ENCODE assay signal across 9 cellular contexts in the genomic region with DNA sequence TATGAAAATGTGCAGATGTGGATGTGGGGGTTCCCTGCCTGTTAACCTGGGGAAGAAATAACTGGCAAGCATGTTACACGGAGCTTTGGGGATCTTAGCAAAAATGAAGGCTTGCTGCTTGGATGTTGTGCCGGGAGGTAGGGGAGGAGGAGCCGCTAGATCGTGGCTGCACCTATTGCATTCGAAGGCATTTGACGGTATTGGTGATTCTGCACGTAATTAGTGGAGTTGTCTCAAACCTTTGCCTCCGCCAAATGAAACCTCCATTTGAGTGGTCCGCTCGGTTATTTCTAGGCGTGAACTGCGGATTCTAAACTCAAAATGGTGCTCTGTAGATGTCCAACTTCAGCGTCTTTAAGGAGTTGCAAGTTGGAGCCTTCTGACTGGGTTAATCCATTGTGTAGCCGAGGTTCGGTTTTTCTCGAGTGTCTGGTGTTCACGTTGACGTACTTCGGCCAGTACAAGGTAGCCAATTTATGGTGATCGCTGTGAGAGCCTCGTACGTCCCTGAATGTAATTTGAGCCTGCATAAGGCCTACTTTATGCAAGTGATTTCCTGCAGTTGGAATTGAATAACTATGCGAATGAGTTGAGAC. TPM values are rescaled to one million over a fixed set of nuclear protein-coding genes. Genes with fewer than 3 reads are reported as not detected.
DNase-seq lines count a peak whose midpoint lies in the region; ATAC-seq and FAIRE-seq lines count a peak whose summit lies in the region.
"Had no signal": no experiment of that assay in that cellular context is flagged by ENCODE, and none has a peak within 500 bp of the region (broad histone marks: within the 10 kb centered on the region; RNA-seq: fewer than 3 reads in every experiment).

No MANE protein-coding gene starts in this region.

- FAIRE-seq in frontal cortex (lab: Jason Lieb, UNC) = no peak

- peaks cover 3% of the 10 kb centered on the region for H3K27me3 ChIP-seq in CD4-positive, CD25-positive, alpha-beta regulatory T cell (ENCODE audit: control insufficient read depth, insufficient read depth, low read length)

- peaks cover 53% of the 10 kb centered on the region for H3K4me1 ChIP-seq in CD4-positive, CD25-positive, alpha-beta regulatory T cell (ENCODE audit: control insufficient read depth, insufficient read depth, low read length, poor library complexity, severe bottlenecking)

- no peaks in the 10 kb centered on the region for H3K9me3 ChIP-seq in CD4-positive, CD25-positive, alpha-beta regulatory T cell (ENCODE audit: control insufficient read depth in 2 of 2, low read length in 2 of 2)
- H3K9me3 ChIP-seq: mucosa of descending colon had no signal

- H3K27ac Mint-ChIP-seq in CD4-positive, CD25-positive, alpha-beta regulatory T cell = peak overlapping the region in 2 of 3 donors; percentile 91 to 93
- peak overlapping the region; percentile 83 for H3K27ac Mint-ChIP-seq in activated T-helper 17 cell treated with anti-CD3 and anti-CD28 coated beads, Interleukin-2, amount 50 U/mL, for 72 hours

- no peaks in the 10 kb centered on the region for H3K9me3 Mint-ChIP-seq in CD4-positive, CD25-positive, alpha-beta regulatory T cell
- no peaks in the 10 kb centered on the region for H3K9me3 Mint-ChIP-seq in activated T-helper 17 cell treated with anti-CD3 and anti-CD28 coated beads, Interleukin-2, amount 50 U/mL, for 72 hours

- peaks cover 22 to 65% (median 49%) of the 10 kb centered on the region in 4 donors for H3K4me1 Mint-ChIP-seq in CD4-positive, CD25-positive, alpha-beta regulatory T cell
- H3K4me1 Mint-ChIP-seq in activated T-helper 17 cell treated with anti-CD3 and anti-CD28 coated beads, Interleukin-2, amount 50 U/mL, for 72 hours = peaks cover 39% of the 10 kb centered on the region

- no peak for ATAC-seq in CD4-positive, CD25-positive, alpha-beta regulatory T cell (ENCODE audit: low read depth in 2 of 2)
- ATAC-seq in activated T-helper 17 cell treated with anti-CD3 and anti-CD28 coated beads, Interleukin-2, amount 50 U/mL, for 72 hours (replicated peaks) = no peak
- ATAC-seq in left ventricle myocardium superior = peak; percentile 1
- ATAC-seq in GM21526 (IDR thresholded peaks at IDR 0.05; ENCODE audit: low FRiP score, unreplicated experiment) = no peak
- ATAC-seq in HG03521 (IDR thresholded peaks at IDR 0.05; ENCODE audit: unreplicated experiment) = no peak
- ATAC-seq: mucosa of descending colon had no signal

- no peaks in the 10 kb centered on the region for H3K36me3 Mint-ChIP-seq in CD4-positive, CD25-positive, alpha-beta regulatory T cell
- H3K36me3 Mint-ChIP-seq in activated T-helper 17 cell treated with anti-CD3 and anti-CD28 coated beads, Interleukin-2, amount 50 U/mL, for 72 hours (ENCODE audit: low read depth) = peaks cover 6% of the 10 kb centered on the region

- DNase-seq in CD4-positive, CD25-positive, alpha-beta regulatory T cell = peak in 2 of 3 donors; percentile 41 to 47
- DNase-seq in NAMALWA (ENCODE audit: low spot score) = peak; percentile 29
- no peak for DNase-seq in left ventricle myocardium superior
- no peak for DNase-seq in skeletal muscle cell (ENCODE audit: low read depth)
- DNase-seq in frontal cortex (ENCODE audit: low spot score in 2 of 2) = no peak

- intact Hi-C loops in left ventricle myocardium superior (cut with micrococcal nuclease) = no loop called here

- peak overlapping the region; percentile 56 for H3K27ac ChIP-seq in CD4-positive, CD25-positive, alpha-beta regulatory T cell (ENCODE audit: insufficient read depth, low read length, poor library complexity, severe bottlenecking)

- H3K27me3 Mint-ChIP-seq in CD4-positive, CD25-positive, alpha-beta regulatory T cell = peaks cover 23% of the 10 kb centered on the region
- H3K27me3 Mint-ChIP-seq in activated T-helper 17 cell treated with anti-CD3 and anti-CD28 coated beads, Interleukin-2, amount 50 U/mL, for 72 hours = no peaks in the 10 kb centered on the region

- peak overlapping the region; percentile 93 to 97 (median 94) for H3K4me3 Mint-ChIP-seq in CD4-positive, CD25-positive, alpha-beta regulatory T cell
- peak overlapping the region; percentile 96 for H3K4me3 Mint-ChIP-seq in activated T-helper 17 cell treated with anti-CD3 and anti-CD28 coated beads, Interleukin-2, amount 50 U/mL, for 72 hours

- no peaks in the 10 kb centered on the region for H3K36me3 ChIP-seq in CD4-positive, CD25-positive, alpha-beta regulatory T cell (ENCODE audit: control insufficient read depth, insufficient read depth, low read length)

- peak overlapping the region; percentile 95 for H3K4me3 ChIP-seq in CD4-positive, CD25-positive, alpha-beta regulatory T cell (ENCODE audit: low read depth, low read length)
- H3K4me3 ChIP-seq in skeletal muscle cell (ENCODE audit: low read depth, low read length) = peak overlapping the region; percentile 65

RNA-seq across cellular contexts. Expression of gene TNRC6C, which starts 1.5 kb away (rescaled TPM):
- 77.1 TPM for total RNA-seq in CD4-positive, CD25-positive, alpha-beta regulatory T cell
- 1 to 10 TPM; 2.3 to 3.1 (median 2.9) TPM for polyA plus RNA-seq in CD4-positive, CD25-positive, alpha-beta regulatory T cell
- 10 to 100 TPM; 15.6 to 19.1 TPM for total RNA-seq in activated T-helper 17 cell treated with anti-CD3 and anti-CD28 coated beads, Interleukin-2, amount 50 U/mL, for 72 hours
- total RNA-seq in left ventricle myocardium superior (21.2 TPM), frontal cortex (26.9 TPM)

Comparison
In these comparisons a context has a peak if more than half of its experiments do, and no peak if none do; other contexts are left out.
1. DNase-seq: peak in CD4-positive, CD25-positive, alpha-beta regulatory T cell (2 of 3) and NAMALWA (single experiment); none in left ventricle myocardium superior (single experiment), skeletal muscle cell (single experiment) and frontal cortex (0 of 2).